In genomic region chr11:66956689-66957290, GRCh38 we compare ENCODE assay signal across 9 cellular contexts. TPM values are rescaled to one million over a fixed set of nuclear protein-coding genes. Genes with fewer than 3 reads are reported as not detected.
A peak's percentile ranks its signal among the peaks of the same experiment; 100 is the strongest.
DNase-seq lines count a peak whose midpoint lies in the region; ATAC-seq lines count a peak whose summit lies in the region.
"Had no signal": no experiment of that assay in that cellular context is flagged by ENCODE, and none has a peak within 500 bp of the region (broad histone marks: within the 10 kb centered on the region; RNA-seq: fewer than 3 reads in every experiment).

No MANE protein-coding gene starts in this region.

- peaks cover 5% of the 10 kb centered on the region; the same call in 1 of the 2 replicates for H3K4me1 ChIP-seq in iPS-20b (ENCODE audit: insufficient read depth, low read length)

- peaks cover 27% of the 10 kb centered on the region for H3K4me1 Mint-ChIP-seq in activated T-cell treated with anti-CD3 and anti-CD28 coated beads, Interleukin-2, amount 50 U/mL, for 24 hours (ENCODE audit: low read depth)
- peaks cover 15% of the 10 kb centered on the region for H3K4me1 Mint-ChIP-seq in activated T-helper 2 cell treated with anti-CD3 and anti-CD28 coated beads, Interferon-gamma antibody, Interleukin-2, Interleukin-4, amounts not matched to agents 10 μg/mL and 5 μg/mL and 100 μg/mL, durations not matched to agents 14 hours and 24 hours and 36 hours (ENCODE audit: low read depth)

- peak overlapping the region; percentile 62; the same call in 1 of the 2 replicates for H3K9ac ChIP-seq in iPS-20b (ENCODE audit: low read depth, low read length)

- no peak overlapping the region for H3K27ac ChIP-seq in iPS-20b (ENCODE audit: low read length)

- H3K9me3 ChIP-seq in iPS-20b (ENCODE audit: insufficient read depth, low read depth, low read length), result no peaks in the 10 kb centered on the region

- peak; percentile 33 for DNase-seq in activated T-cell treated with anti-CD3 and anti-CD28 coated beads, Interleukin-2, amount 50 U/mL, for 24 hours
- DNase-seq in activated T-cell treated with anti-CD3 and anti-CD28 coated beads, Interleukin-2, amount 50 U/mL, for 1 hour, result no peak
- DNase-seq in activated T-helper 2 cell treated with anti-CD3 and anti-CD28 coated beads, Interferon-gamma antibody, Interleukin-2, Interleukin-4, amounts not matched to agents 10 μg/mL and 5 μg/mL and 100 μg/mL, durations not matched to agents 14 hours and 24 hours and 36 hours (ENCODE audit: low spot score), result no peak
- DNase-seq in superior temporal gyrus (ENCODE audit: extremely low spot score) (peak; percentile 24), COR-L47 (lab: John Stamatoyannopoulos, UW) (no peak), DMS153 treated with DMSO at 0.1 percent for 48 hours (lab: John Stamatoyannopoulos, UW; ENCODE audit: unreplicated experiment) (no peak)

- H3K27ac Mint-ChIP-seq in activated T-cell treated with anti-CD3 and anti-CD28 coated beads, Interleukin-2, amount 50 U/mL, for 24 hours, result no peak overlapping the region
- H3K27ac Mint-ChIP-seq in activated T-helper 2 cell treated with anti-CD3 and anti-CD28 coated beads, Interferon-gamma antibody, Interleukin-2, Interleukin-4, amounts not matched to agents 10 μg/mL and 5 μg/mL and 100 μg/mL, durations not matched to agents 14 hours and 24 hours and 36 hours, result no peak overlapping the region

- H3K9me3 Mint-ChIP-seq in activated T-cell treated with anti-CD3 and anti-CD28 coated beads, Interleukin-2, amount 50 U/mL, for 24 hours, result peaks cover 2% of the 10 kb centered on the region
- peaks cover 3% of the 10 kb centered on the region for H3K9me3 Mint-ChIP-seq in activated T-helper 2 cell treated with anti-CD3 and anti-CD28 coated beads, Interferon-gamma antibody, Interleukin-2, Interleukin-4, amounts not matched to agents 10 μg/mL and 5 μg/mL and 100 μg/mL, durations not matched to agents 14 hours and 24 hours and 36 hours

- H3K27me3 Mint-ChIP-seq in activated T-cell treated with anti-CD3 and anti-CD28 coated beads, Interleukin-2, amount 50 U/mL, for 24 hours, result peaks cover 7% of the 10 kb centered on the region
- peaks cover 3% of the 10 kb centered on the region for H3K27me3 Mint-ChIP-seq in activated T-helper 2 cell treated with anti-CD3 and anti-CD28 coated beads, Interferon-gamma antibody, Interleukin-2, Interleukin-4, amounts not matched to agents 10 μg/mL and 5 μg/mL and 100 μg/mL, durations not matched to agents 14 hours and 24 hours and 36 hours (ENCODE audit: low read depth)

- no peaks in the 10 kb centered on the region for H3K36me3 ChIP-seq in iPS-20b (ENCODE audit: insufficient read depth, low read depth, low read length)

- ATAC-seq in HG02870 (IDR thresholded peaks at IDR 0.05; ENCODE audit: unreplicated experiment), result no peak

- H3K36me3 Mint-ChIP-seq in activated T-cell treated with anti-CD3 and anti-CD28 coated beads, Interleukin-2, amount 50 U/mL, for 24 hours (ENCODE audit: low read depth), result no peaks in the 10 kb centered on the region
- no peaks in the 10 kb centered on the region for H3K36me3 Mint-ChIP-seq in activated T-helper 2 cell treated with anti-CD3 and anti-CD28 coated beads, Interferon-gamma antibody, Interleukin-2, Interleukin-4, amounts not matched to agents 10 μg/mL and 5 μg/mL and 100 μg/mL, durations not matched to agents 14 hours and 24 hours and 36 hours (ENCODE audit: low read depth)

- H3K4me3 Mint-ChIP-seq in activated T-cell treated with anti-CD3 and anti-CD28 coated beads, Interleukin-2, amount 50 U/mL, for 24 hours, result peak overlapping the region; percentile 77
- peak overlapping the region; percentile 74 for H3K4me3 Mint-ChIP-seq in activated T-helper 2 cell treated with anti-CD3 and anti-CD28 coated beads, Interferon-gamma antibody, Interleukin-2, Interleukin-4, amounts not matched to agents 10 μg/mL and 5 μg/mL and 100 μg/mL, durations not matched to agents 14 hours and 24 hours and 36 hours (ENCODE audit: low read depth)

- no peak overlapping the region; the same call in 1 of the 2 replicates for H3K4me3 ChIP-seq in iPS-20b (ENCODE audit: low read length)

- peaks cover 12% of the 10 kb centered on the region for H3K27me3 ChIP-seq in iPS-20b (ENCODE audit: insufficient read depth, low read length)

- intact Hi-C loops in activated T-helper 2 cell treated with anti-CD3 and anti-CD28 coated beads, Interferon-gamma antibody, Interleukin-2, Interleukin-4, amounts not matched to agents 10 μg/mL and 5 μg/mL and 100 μg/mL, durations not matched to agents 14 hours and 24 hours and 36 hours (cut with micrococcal nuclease), result loop anchor here (5.0 kb wide), 1 partner anchor 114 kb away; the partner anchor contains the start of gene RCE1

RNA-seq across cellular contexts. Expression of gene PC, which starts 1.4 kb away (rescaled TPM):
- total RNA-seq in activated T-helper 2 cell treated with anti-CD3 and anti-CD28 coated beads, Interferon-gamma antibody, Interleukin-2, Interleukin-4, amounts not matched to agents 10 μg/mL and 5 μg/mL and 100 μg/mL, durations not matched to agents 14 hours and 24 hours and 36 hours, result 15.4 and 18.0 TPM in 2 replicates

RNA-seq across cellular contexts. Expression of gene C11orf86, which starts 18.3 kb away (rescaled TPM):
- not detected in 2 replicates for total RNA-seq in activated T-helper 2 cell treated with anti-CD3 and anti-CD28 coated beads, Interferon-gamma antibody, Interleukin-2, Interleukin-4, amounts not matched to agents 10 μg/mL and 5 μg/mL and 100 μg/mL, durations not matched to agents 14 hours and 24 hours and 36 hours
- total RNA-seq: T-helper 2 cell treated with Interferon-gamma antibody and Interleukin-4, amounts not matched to agents 100 ng/mL and 5 ng/mL, for 36 hours had no signal

Comparison
In these comparisons a context has a peak if more than half of its experiments do, and no peak if none do; other contexts are left out.
1. DNase-seq: peak in activated T-cell treated with anti-CD3 and anti-CD28 coated beads, Interleukin-2, amount 50 U/mL, for 24 hours (single experiment) and superior temporal gyrus (single experiment); none in activated T-cell treated with anti-CD3 and anti-CD28 coated beads, Interleukin-2, amount 50 U/mL, for 1 hour (single experiment), activated T-helper 2 cell treated with anti-CD3 and anti-CD28 coated beads, Interferon-gamma antibody, Interleukin-2, Interleukin-4, amounts not matched to agents 10 μg/mL and 5 μg/mL and 100 μg/mL, durations not matched to agents 14 hours and 24 hours and 36 hours (single experiment), COR-L47 (single experiment) and DMS153 treated with DMSO at 0.1 percent for 48 hours (single experiment).